ENCODE assay signal across 11 cellular contexts in genomic region chr1:160346471-160346870, GRCh38. TPM values are rescaled to one million over a fixed set of nuclear protein-coding genes. Genes with fewer than 3 reads are reported as not detected.
DNase-seq lines count a peak whose midpoint lies in the region; ATAC-seq, FAIRE-seq and TF ChIP-seq lines count a peak whose summit lies in the region.
"Not testable (repeated sequence)": the region's sequence is repeated elsewhere in the genome, so short reads cannot be mapped to it uniquely, and the experiment has no call there.
"Had no signal": no experiment of that assay in that cellular context is flagged by ENCODE, and none has a peak within 500 bp of the region (broad histone marks: within the 10 kb centered on the region; RNA-seq: fewer than 3 reads in every experiment).

No MANE protein-coding gene starts in this region.

- peak overlapping the region; percentile 71 to 94 (median 84) for H3K27ac ChIP-seq in BLaER1 treated with 17β-estradiol and CSF1 and Interleukin-3, amounts not matched to agents 10 nM and 100 nM
- H3K27ac ChIP-seq in OCI-LY7 (ENCODE audit: low read depth, low read length, poor library complexity, severe bottlenecking), result peak overlapping the region; percentile 23
- not testable (repeated sequence) for H3K27ac ChIP-seq in K562 (ENCODE audit: extremely low read depth, low read depth, low read length)

- peaks cover 44 to 57% (median 50%) of the 10 kb centered on the region in 10 experiments for H3K4me1 ChIP-seq in BLaER1 treated with 17β-estradiol and CSF1 and Interleukin-3, amounts not matched to agents 10 nM and 100 nM
- peaks cover 34% of the 10 kb centered on the region for H3K4me1 ChIP-seq in OCI-LY7 (ENCODE audit: insufficient read depth, low read length, poor library complexity, severe bottlenecking)
- H3K4me1 ChIP-seq in K562 (replicated peaks in 1 of 2; ENCODE audit: control insufficient read depth in 2 of 2, insufficient read depth in 2 of 2, low read length in 2 of 2), result not testable (repeated sequence)

- POLR2A ChIA-PET in OCI-LY7 (lab: Charles Lee), result not testable (repeated sequence)
- POLR2A ChIA-PET in K562 (lab: Yijun Ruan, JAX), result interaction anchor here (0.8 to 2.1 kb wide), 4 partner anchors 8 to 61 kb away, joined by 3 to 8 read pairs (median 4); no protein-coding TSS in a partner anchor

- H3K79me2 ChIP-seq in OCI-LY7 (ENCODE audit: insufficient read depth, low read depth, low read length), result peaks cover 36% of the 10 kb centered on the region
- H3K79me2 ChIP-seq in K562 (ENCODE audit: control insufficient read depth, insufficient read depth, low read length), result peaks cover 41% of the 10 kb centered on the region

- not testable (repeated sequence) for H3K27me3 ChIP-seq in BLaER1 treated with 17β-estradiol and CSF1 and Interleukin-3, amounts not matched to agents 10 nM and 100 nM; K562 (ENCODE audit: control insufficient read depth in 2 of 2, insufficient read depth in 2 of 2, low read length in 2 of 2)

- WGBS in K562 (ENCODE audit: insufficient coverage, low coverage, missing lambda C conversion rate), result 96% methylated on average over 6 of the region's 9 CpGs

- H3K4me3 ChIP-seq in BLaER1 treated with 17β-estradiol and CSF1 and Interleukin-3, amounts not matched to agents 10 nM and 100 nM, result peak overlapping the region in 6 of 10 experiments; percentile 13 to 35 (median 24); a peak in 5 of 20 replicates
- not testable (repeated sequence) for H3K4me3 ChIP-seq in OCI-LY7 (ENCODE audit: low read depth, low read length, poor library complexity, severe bottlenecking); K562

- ATAC-seq in K562; naive B cell (ENCODE audit: low read depth in 2 of 2); stimulated activated naive B cell treated with anti-CD40 and anti-IgM and Interleukin-4, amounts not matched to agents 10 μg/mL and 1 μg/mL and 100 μg/mL, for 72 hours (replicated peaks): not testable (repeated sequence)

- peaks cover 48 to 62% (median 58%) of the 10 kb centered on the region in 11 experiments for H3K36me3 ChIP-seq in BLaER1 treated with 17β-estradiol and CSF1 and Interleukin-3, amounts not matched to agents 10 nM and 100 nM
- peaks cover 65% of the 10 kb centered on the region for H3K36me3 ChIP-seq in OCI-LY7 (ENCODE audit: insufficient read depth, low read length)
- H3K36me3 ChIP-seq in K562 (ENCODE audit: control insufficient read depth, insufficient read depth, low read length), result peaks cover 71% of the 10 kb centered on the region

- CTCF ChIA-PET in OCI-LY7 (lab: Charles Lee; ENCODE audit: unreplicated experiment), result interaction anchor here (0.8 kb wide), 1 partner anchor 265 kb away, joined by 3 read pairs; the partner anchor contains the start of gene KCNJ9
- CTCF ChIA-PET in K562 (lab: Yijun Ruan, JAX; ENCODE audit: low intra/inter-chr PET ratio), result not testable (repeated sequence)

- H3K9me3 ChIP-seq in BLaER1 treated with 17β-estradiol and CSF1 and Interleukin-3, amounts not matched to agents 10 nM and 100 nM (replicated peaks in 1 of 11); OCI-LY7 (ENCODE audit: low read length); K562 (replicated peaks; ENCODE audit: control insufficient read depth, insufficient read depth, low read depth, low read length): not testable (repeated sequence)

- H3K9me3 Mint-ChIP-seq in IgD-negative memory B cell; naive B cell; stimulated activated naive B cell treated with anti-CD40 and anti-IgM and Interleukin-4, amounts not matched to agents 10 μg/mL and 1 μg/mL and 100 μg/mL, for 72 hours: not testable (repeated sequence)

- H3K27ac Mint-ChIP-seq in IgD-negative memory B cell (peak overlapping the region; percentile 86 to 95 (median 94)), naive B cell (peak overlapping the region; percentile 78 to 96 (median 88))
- peak overlapping the region; percentile 93 for H3K27ac Mint-ChIP-seq in stimulated activated naive B cell treated with anti-CD40 and anti-IgM and Interleukin-4, amounts not matched to agents 10 μg/mL and 1 μg/mL and 100 μg/mL, for 72 hours

- not testable (repeated sequence) for H3K9me1 ChIP-seq in K562 (ENCODE audit: control insufficient read depth, insufficient read depth, low read length)

- H2AFZ ChIP-seq in OCI-LY7 (ENCODE audit: low read length); K562 (ENCODE audit: low read depth, low read length): not testable (repeated sequence)

- H3K4me2 ChIP-seq in BLaER1 treated with 17β-estradiol and CSF1 and Interleukin-3, amounts not matched to agents 10 nM and 100 nM, result peak overlapping the region; percentile 70 to 93 (median 84)
- peak overlapping the region; percentile 46 for H3K4me2 ChIP-seq in OCI-LY7 (ENCODE audit: low read length)
- not testable (repeated sequence) for H3K4me2 ChIP-seq in K562 (ENCODE audit: insufficient read depth, low read length)

- H3K4me3 Mint-ChIP-seq in IgD-negative memory B cell (peak overlapping the region in 3 of 4 donors; percentile 84 to 90 (median 89)), naive B cell (peak overlapping the region in 7 of 8 donors; percentile 53 to 96 (median 73))
- peak overlapping the region; percentile 46 to 75 for H3K4me3 Mint-ChIP-seq in stimulated activated naive B cell treated with anti-CD40 and anti-IgM and Interleukin-4, amounts not matched to agents 10 μg/mL and 1 μg/mL and 100 μg/mL, for 72 hours

- peaks cover 0 to 11% (median 7%) of the 10 kb centered on the region in 11 experiments; a peak in 11 of 22 replicates for H4K20me1 ChIP-seq in BLaER1 treated with 17β-estradiol and CSF1 and Interleukin-3, amounts not matched to agents 10 nM and 100 nM
- not testable (repeated sequence) for H4K20me1 ChIP-seq in OCI-LY7 (ENCODE audit: insufficient read depth, low read length); K562 (replicated peaks; ENCODE audit: control insufficient read depth, insufficient read depth, low read length)

- in situ Hi-C loops in K562 (cut with MboI), result not testable (repeated sequence)

- H3K36me3 Mint-ChIP-seq in IgD-negative memory B cell, result not testable (repeated sequence)
- peaks cover 18 to 26% of the 10 kb centered on the region in 2 donors for H3K36me3 Mint-ChIP-seq in naive B cell
- H3K36me3 Mint-ChIP-seq in stimulated activated naive B cell treated with anti-CD40 and anti-IgM and Interleukin-4, amounts not matched to agents 10 μg/mL and 1 μg/mL and 100 μg/mL, for 72 hours, result peaks cover 31 to 46% of the 10 kb centered on the region in 2 donors

- H3K4me1 Mint-ChIP-seq in IgD-negative memory B cell (peaks cover 26 to 38% (median 35%) of the 10 kb centered on the region in 3 donors), naive B cell (peaks cover 33 to 61% (median 40%) of the 10 kb centered on the region in 3 donors)
- H3K4me1 Mint-ChIP-seq in stimulated activated naive B cell treated with anti-CD40 and anti-IgM and Interleukin-4, amounts not matched to agents 10 μg/mL and 1 μg/mL and 100 μg/mL, for 72 hours, result peaks cover 22 to 42% of the 10 kb centered on the region in 2 donors

- peak; percentile 14 to 33 for DNase-seq in NOMO-1 (lab: John Stamatoyannopoulos, UW; ENCODE audit: unreplicated experiment in 2 of 2)
- not testable (repeated sequence) for DNase-seq in OCI-LY7 (ENCODE audit: low spot score); K562 (ENCODE audit: extremely low read depth in 1 of 4, low spot score in 3 of 4); stimulated activated naive B cell treated with anti-CD40 and anti-IgM and Interleukin-4, amounts not matched to agents 10 μg/mL and 1 μg/mL and 100 μg/mL, for 72 hours
- DNase-seq in naive B cell, result peak; percentile 26

- H3K9me2 ChIP-seq in OCI-LY7 (ENCODE audit: insufficient read depth, low read length), result not testable (repeated sequence)

- TF ChIP-seq RAD21 in K562 (CRISPR knock-in tag; conservative IDR thresholded peaks at IDR 0.05 in 1 of 2, IDR thresholded peaks at IDR 0.05 in 1 of 2), result not testable (repeated sequence)

- not testable (repeated sequence) for TF ChIP-seq POLR2A in K562 (conservative IDR thresholded peaks at IDR 0.05)

- BruUV-seq in OCI-LY7 (replicated peaks; lab: Mats Ljungman, UMichigan); K562 (replicated peaks; lab: Mats Ljungman, UMichigan): not testable (repeated sequence)

- TF ChIP-seq CTCF in OCI-LY7 (conservative IDR thresholded peaks at IDR 0.05; ENCODE audit: low read length); K562 (IDR thresholded peaks at IDR 0.05 in 2 of 3, conservative IDR thresholded peaks at IDR 0.05 in 1 of 3; ENCODE audit: insufficient read depth in 2 of 3, low read depth in 1 of 3, low read length in 3 of 3): not testable (repeated sequence)

- H3K27me3 Mint-ChIP-seq in IgD-negative memory B cell; naive B cell; stimulated activated naive B cell treated with anti-CD40 and anti-IgM and Interleukin-4, amounts not matched to agents 10 μg/mL and 1 μg/mL and 100 μg/mL, for 72 hours: not testable (repeated sequence)

- not testable (repeated sequence) for FAIRE-seq in K562 (lab: Jason Lieb, UNC)

- intact Hi-C loops in OCI-LY7 (cut with micrococcal nuclease; ENCODE audit: unreplicated experiment); K562 (cut with micrococcal nuclease): not testable (repeated sequence)

- TF ChIP-seq EP300 in K562 (IDR thresholded peaks at IDR 0.05; ENCODE audit: low read length), result not testable (repeated sequence)

- peak overlapping the region; percentile 59 to 78 (median 70) for H3K9ac ChIP-seq in BLaER1 treated with 17β-estradiol and CSF1 and Interleukin-3, amounts not matched to agents 10 nM and 100 nM
- not testable (repeated sequence) for H3K9ac ChIP-seq in K562 (ENCODE audit: insufficient read depth in 1 of 2, low read depth in 2 of 2, low read length in 2 of 2)

RNA-seq across cellular contexts. Expression of gene NCSTN, which starts 3.3 kb away (rescaled TPM):
- 66.0 TPM for polyA plus RNA-seq in IgD-negative memory B cell
- 32.0 and 44.8 TPM in 2 replicates for total RNA-seq in OCI-LY7 (2014; rRNA removed; shearing (Covaris generic))
- 55.5 and 60.7 TPM in 2 replicates for total RNA-seq in OCI-LY7 (2022)
- total RNA-seq in K562 (2011; cell fraction: chromatin; rRNA removed; ENCODE audit: low replicate concordance), result 203 and 289 TPM in 2 replicates
- 237 and 279 TPM in 2 replicates for total RNA-seq in K562 (2011; cell fraction: nucleolus; rRNA removed)
- 253 and 291 TPM in 2 replicates for total RNA-seq in K562 (2011; cell fraction: nucleoplasm; rRNA removed)
- 21.3 and 27.3 TPM in 2 replicates for total RNA-seq in K562 (2014; rRNA removed)
- total RNA-seq in K562 (2014; rRNA removed; fragmentation: Illumina TruSeq; extraction: Trizol), result 34.9 and 35.8 TPM in 2 replicates
- 37.2 and 42.3 TPM in 2 replicates for total RNA-seq in K562 (2015; rRNA removed; fragmentation: Illumina TruSeq; extraction: Trizol)
- total RNA-seq in K562 (2021), result 54.1 and 57.9 TPM in 2 replicates
- polyA plus RNA-seq in K562 (2011; rRNA removed), result 64.3 and 104 TPM in 2 replicates
- polyA plus RNA-seq in K562 (2011; cell fraction: cytosol; rRNA removed), result 103 and 114 TPM in 2 replicates
- 178 and 195 TPM in 2 replicates for polyA plus RNA-seq in K562 (2011; cell fraction: nucleus; rRNA removed)
- polyA plus RNA-seq in K562 (2012), result 46.6 and 93.0 TPM in 2 replicates
- 75.9 and 91.1 TPM in 2 replicates for polyA plus RNA-seq in K562 (2014; fragmentation: Illumina TruSeq; extraction: Trizol)
- 10 to 100 TPM; 46.0 to 68.7 TPM for polyA plus RNA-seq in K562 (2014; fragmentation: Nextera tagmentation; extraction: Ambion mirVana)
- 55.3 and 60.7 TPM in 2 replicates for polyA plus RNA-seq in K562 (2014; rRNA removed)
- 85.4 and 89.2 TPM in 2 replicates for polyA minus RNA-seq in K562 (2011; rRNA and poly(A)+ RNA removed)
- 40.9 and 45.8 TPM in 2 replicates for polyA minus RNA-seq in K562 (2011; cell fraction: cytosol; rRNA and poly(A)+ RNA removed)
- 56.5 and 78.1 TPM in 2 replicates for polyA minus RNA-seq in K562 (2011; cell fraction: nucleus; rRNA and poly(A)+ RNA removed)
- polyA plus RNA-seq in naive B cell (ENCODE audit: low read depth in 6 of 6), result 100 to 1,000 TPM in 1 of 6 donors, 10 to 100 TPM in 5; 81.1 to 182 (median 89.3) TPM

RNA-seq across cellular contexts. Expression of gene COPA, which starts 3.4 kb away (rescaled TPM):
- polyA plus RNA-seq in IgD-negative memory B cell (90.2 TPM), K562 (2011; rRNA removed) (222 and 236 TPM in 2 replicates), K562 (2014; fragmentation: Illumina TruSeq; extraction: Trizol) (119 and 154 TPM in 2 replicates), K562 (2014; fragmentation: Nextera tagmentation; extraction: Ambion mirVana) (100 to 1,000 TPM in 1 of 2 experiments, 10 to 100 TPM in 1; 49.8 to 123 TPM), K562 (2014; rRNA removed) (99.5 and 125 TPM in 2 replicates), naive B cell (ENCODE audit: low read depth in 6 of 6) (100 to 1,000 TPM; 107 to 130 (median 119) TPM)
- 74.2 and 93.0 TPM in 2 replicates for total RNA-seq in OCI-LY7 (2014; rRNA removed; shearing (Covaris generic))
- total RNA-seq in OCI-LY7 (2022) (138 and 147 TPM in 2 replicates), K562 (2014; rRNA removed) (93.5 and 121 TPM in 2 replicates), K562 (2014; rRNA removed; fragmentation: Illumina TruSeq; extraction: Trizol) (79.9 and 92.1 TPM in 2 replicates), K562 (2015; rRNA removed; fragmentation: Illumina TruSeq; extraction: Trizol) (73.1 and 80.7 TPM in 2 replicates), K562 (2021) (102 and 110 TPM in 2 replicates)
- 224 and 416 TPM in 2 replicates for total RNA-seq in K562 (2011; cell fraction: chromatin; rRNA removed; ENCODE audit: low replicate concordance)
- total RNA-seq in K562 (2011; cell fraction: nucleolus; rRNA removed), result 117 and 133 TPM in 2 replicates
- total RNA-seq in K562 (2011; cell fraction: nucleoplasm; rRNA removed), result 151 and 175 TPM in 2 replicates
- 140 and 207 TPM in 2 replicates for polyA plus RNA-seq in K562 (2011; cell fraction: cytosol; rRNA removed)
- 79.0 and 109 TPM in 2 replicates for polyA plus RNA-seq in K562 (2011; cell fraction: nucleus; rRNA removed)
- 107 and 187 TPM in 2 replicates for polyA plus RNA-seq in K562 (2012)
- 382 and 419 TPM in 2 replicates for polyA minus RNA-seq in K562 (2011; rRNA and poly(A)+ RNA removed)
- polyA minus RNA-seq in K562 (2011; cell fraction: cytosol; rRNA and poly(A)+ RNA removed), result 161 and 169 TPM in 2 replicates
- polyA minus RNA-seq in K562 (2011; cell fraction: nucleus; rRNA and poly(A)+ RNA removed), result 73.5 and 122 TPM in 2 replicates

RNA-seq across cellular contexts. Expression of gene NHLH1, which starts 20.4 kb away (rescaled TPM):
- polyA plus RNA-seq in IgD-negative memory B cell (not detected), K562 (2011; rRNA removed) (0.29 and 0.57 TPM in 2 replicates), K562 (2014; fragmentation: Illumina TruSeq; extraction: Trizol) (0.88 and 1.0 TPM in 2 replicates), K562 (2014; fragmentation: Nextera tagmentation; extraction: Ambion mirVana) (under 1 TPM; 0.20 to 0.37 TPM), K562 (2014; rRNA removed) (1.3 and 1.4 TPM in 2 replicates), naive B cell (ENCODE audit: low read depth in 6 of 6) (not detected)
- 0.26 and 0.63 TPM in 2 replicates for total RNA-seq in OCI-LY7 (2014; rRNA removed; shearing (Covaris generic))
- total RNA-seq in OCI-LY7 (2022) (0.65 and 0.68 TPM in 2 replicates), K562 (2014; rRNA removed) (0.09 and 0.16 TPM in 2 replicates), K562 (2014; rRNA removed; fragmentation: Illumina TruSeq; extraction: Trizol) (0.33 and 0.35 TPM in 2 replicates), K562 (2015; rRNA removed; fragmentation: Illumina TruSeq; extraction: Trizol) (not detected in 2 replicates), K562 (2021) (0.78 and 0.84 TPM in 2 replicates)
- 1.5 and 2.6 TPM in 2 replicates for total RNA-seq in K562 (2011; cell fraction: chromatin; rRNA removed; ENCODE audit: low replicate concordance)
- 1.3 and 2.0 TPM in 2 replicates for total RNA-seq in K562 (2011; cell fraction: nucleolus; rRNA removed)
- 2.5 and 2.9 TPM in 2 replicates for total RNA-seq in K562 (2011; cell fraction: nucleoplasm; rRNA removed)
- polyA plus RNA-seq in K562 (2011; cell fraction: cytosol; rRNA removed), result 0.40 and 0.71 TPM in 2 replicates
- 1.2 and 1.4 TPM in 2 replicates for polyA plus RNA-seq in K562 (2011; cell fraction: nucleus; rRNA removed)
- polyA plus RNA-seq in K562 (2012), result 0.31 and 1.6 TPM in 2 replicates
- 0.21 and 0.25 TPM in 2 replicates for polyA minus RNA-seq in K562 (2011; rRNA and poly(A)+ RNA removed)
- 0.46 TPM in 1 of 2 replicates, not detected in the other for polyA minus RNA-seq in K562 (2011; cell fraction: cytosol; rRNA and poly(A)+ RNA removed)
- 0.40 and 0.78 TPM in 2 replicates for polyA minus RNA-seq in K562 (2011; cell fraction: nucleus; rRNA and poly(A)+ RNA removed)
- total RNA-seq: A172, IMR-90, PC-3 had no signal
- polyA plus RNA-seq: CD8-positive, alpha-beta memory T cell had no signal

RNA-seq across cellular contexts. Expression of gene VANGL2, which starts 53.9 kb away (rescaled TPM):
- polyA plus RNA-seq in IgD-negative memory B cell (not detected), K562 (2011; rRNA removed) (4.0 and 4.4 TPM in 2 replicates), K562 (2014; fragmentation: Illumina TruSeq; extraction: Trizol) (3.5 TPM in 2 replicates), K562 (2014; fragmentation: Nextera tagmentation; extraction: Ambion mirVana) (under 1 TPM; 0.28 to 0.42 TPM), K562 (2014; rRNA removed) (3.7 and 3.9 TPM in 2 replicates), naive B cell (ENCODE audit: low read depth in 6 of 6) (under 1 TPM in 5 of 6 donors, not detected in 1; 0.05 to 0.19 (median 0.08) TPM)
- total RNA-seq in OCI-LY7 (2014; rRNA removed; shearing (Covaris generic)), result 1.5 and 2.6 TPM in 2 replicates
- total RNA-seq in OCI-LY7 (2022) (1.5 and 2.9 TPM in 2 replicates), K562 (2014; rRNA removed) (0.82 and 1.1 TPM in 2 replicates), K562 (2014; rRNA removed; fragmentation: Illumina TruSeq; extraction: Trizol) (0.95 and 1.1 TPM in 2 replicates), K562 (2015; rRNA removed; fragmentation: Illumina TruSeq; extraction: Trizol) (0.98 and 1.1 TPM in 2 replicates), K562 (2021) (3.4 and 3.8 TPM in 2 replicates)
- 3.7 and 6.1 TPM in 2 replicates for total RNA-seq in K562 (2011; cell fraction: chromatin; rRNA removed; ENCODE audit: low replicate concordance)
- 3.4 and 4.8 TPM in 2 replicates for total RNA-seq in K562 (2011; cell fraction: nucleolus; rRNA removed)
- 6.5 and 8.4 TPM in 2 replicates for total RNA-seq in K562 (2011; cell fraction: nucleoplasm; rRNA removed)
- 6.2 and 6.4 TPM in 2 replicates for polyA plus RNA-seq in K562 (2011; cell fraction: cytosol; rRNA removed)
- 7.2 and 10.3 TPM in 2 replicates for polyA plus RNA-seq in K562 (2011; cell fraction: nucleus; rRNA removed)
- polyA plus RNA-seq in K562 (2012), result 2.0 and 3.4 TPM in 2 replicates
- polyA minus RNA-seq in K562 (2011; rRNA and poly(A)+ RNA removed), result 2.5 and 3.3 TPM in 2 replicates
- polyA minus RNA-seq in K562 (2011; cell fraction: cytosol; rRNA and poly(A)+ RNA removed), result 1.5 and 2.5 TPM in 2 replicates
- polyA minus RNA-seq in K562 (2011; cell fraction: nucleus; rRNA and poly(A)+ RNA removed), result 1.1 and 1.3 TPM in 2 replicates
- polyA plus RNA-seq: CD8-positive, alpha-beta memory T cell had no signal
